In genomic region chr4:1792832-1793495, GRCh38 we compare ENCODE assay signal across 8 cellular contexts. TPM values are rescaled to one million over a fixed set of nuclear protein-coding genes. Genes with fewer than 3 reads are reported as not detected.
DNase-seq lines count a peak whose midpoint lies in the region; ATAC-seq and TF ChIP-seq lines count a peak whose summit lies in the region.

FGFR3 (plus strand) TSS chr4:1793293; CDS start chr4:1793935, 642 bp downstream.

- H3K4me1 ChIP-seq in upper lobe of left lung = peaks cover 24 to 43% (median 33%) of the 10 kb centered on the region in 4 donors

- peak within 1 kb of the TSS in 6 of 8 donors; percentile 35 to 85 (median 70) for H3K4me3 Mint-ChIP-seq in naive B cell

- peak within 1 kb of the TSS in 3 of 4 donors; percentile 10 to 73 (median 39) for H3K27ac ChIP-seq in upper lobe of left lung

- no peaks in the 10 kb centered on the region for H3K9me3 Mint-ChIP-seq in naive B cell

- peaks cover 5 to 33% (median 9%) of the 10 kb centered on the region in 3 donors for H3K27me3 Mint-ChIP-seq in naive B cell

- no peaks in the 10 kb centered on the region for H3K36me3 ChIP-seq in upper lobe of left lung

- no peak for DNase-seq in Right ventricle myocardium inferior (ENCODE audit: missing footprints)
- no peak for DNase-seq in cardiac septum (ENCODE audit: low spot score)
- DNase-seq in Jurkat, Clone E6-1 (ENCODE audit: low read depth, low spot score) = no peak
- peak; percentile 34 to 35 for DNase-seq in activated CD4-positive, alpha-beta T cell treated with anti-CD3 and anti-CD28 coated beads, Interleukin-2, amount 50 U/mL, for 48 hours
- DNase-seq in epithelial cell of esophagus (ENCODE audit: low read depth) = peak; percentile 61
- DNase-seq in naive B cell = peak; percentile 37
- peak in 1 of 2 donors; percentile 90 for DNase-seq in upper lobe of left lung

- TF ChIP-seq POLR2A in upper lobe of left lung (IDR thresholded peaks at IDR 0.05) = peak in 1 of 4 donors; percentile 53

- WGBS in upper lobe of left lung, 2 donors = 0 to 7% methylated on average over 13 to 22 of the region's 95 CpGs

- TF ChIP-seq CTCF in epithelial cell of esophagus (IDR thresholded peaks at IDR 0.05; ENCODE audit: insufficient read depth, low read depth, low read length, missing control alignments) = no peak
- peak in 1 of 6 experiments; percentile 8 for TF ChIP-seq CTCF in upper lobe of left lung (IDR thresholded peaks at IDR 0.05)

- intact Hi-C loops in Right ventricle myocardium inferior (cut with DNase I) (no loop called here), cardiac septum (cut with DNase I) (no loop called here)

- H3K9me3 ChIP-seq in upper lobe of left lung = no peaks in the 10 kb centered on the region

- peaks cover 0 to 23% (median 14%) of the 10 kb centered on the region in 4 donors for H3K27me3 ChIP-seq in upper lobe of left lung

- peaks cover 0 to 3% (median 0%) of the 10 kb centered on the region in 3 donors for H3K4me1 Mint-ChIP-seq in naive B cell

- peak; percentile 74 for ATAC-seq in Right ventricle myocardium inferior
- peak; percentile 70 to 76 for ATAC-seq in naive B cell (ENCODE audit: low read depth in 2 of 2)
- peak in 1 of 2 donors; percentile 77 for ATAC-seq in upper lobe of left lung (ENCODE audit: low FRiP score in 2 of 2)
- no peak for ATAC-seq in GM19324 (IDR thresholded peaks at IDR 0.05; ENCODE audit: low FRiP score, unreplicated experiment)

- peak within 1 kb of the TSS; percentile 34 for H3K4me3 ChIP-seq in Jurkat, Clone E6-1 (ENCODE audit: low read length)
- H3K4me3 ChIP-seq in epithelial cell of esophagus (ENCODE audit: low read length) = peak within 1 kb of the TSS; percentile 76
- peak within 1 kb of the TSS; percentile 60 to 70 (median 62) for H3K4me3 ChIP-seq in upper lobe of left lung

- no peaks in the 10 kb centered on the region for H3K36me3 Mint-ChIP-seq in naive B cell

- peak within 1 kb of the TSS in 2 of 6 donors; percentile 47 to 65 for H3K27ac Mint-ChIP-seq in naive B cell

- TF ChIP-seq EP300 in upper lobe of left lung (IDR thresholded peaks at IDR 0.05) = no peak

RNA-seq across cellular contexts. Expression of gene FGFR3, which starts in this region (rescaled TPM):
- 1.8 TPM for total RNA-seq in Right ventricle myocardium inferior
- 4.7 TPM for total RNA-seq in cardiac septum
- polyA plus RNA-seq in Jurkat, Clone E6-1 (2012; ENCODE audit: insufficient read depth, insufficient read length) = 16.3 TPM
- polyA plus RNA-seq in naive B cell (ENCODE audit: low read depth in 6 of 6) = under 1 TPM in 1 of 6 donors, not detected in 5; 0.07 TPM
- 10 to 100 TPM; 18.5 to 92.2 (median 24.4) TPM for total RNA-seq in upper lobe of left lung

Comparison
In these comparisons a context has a peak if more than half of its experiments do, and no peak if none do; other contexts are left out.
1. Peak in DNase-seq and ATAC-seq in naive B cell; RNA of the gene not detected or under 1 TPM.
2. DNase-seq: peak in activated CD4-positive, alpha-beta T cell treated with anti-CD3 and anti-CD28 coated beads, Interleukin-2, amount 50 U/mL, for 48 hours (2 of 2) and epithelial cell of esophagus (single experiment); none in Right ventricle myocardium inferior (single experiment), cardiac septum (single experiment) and Jurkat, Clone E6-1 (single experiment).
3. Peak in every context shown above with its lines, with median percentiles within 50 percentile points of each other: H3K4me3 ChIP-seq.